1 cellular context compared by ENCODE assay signal in the genomic region with DNA sequence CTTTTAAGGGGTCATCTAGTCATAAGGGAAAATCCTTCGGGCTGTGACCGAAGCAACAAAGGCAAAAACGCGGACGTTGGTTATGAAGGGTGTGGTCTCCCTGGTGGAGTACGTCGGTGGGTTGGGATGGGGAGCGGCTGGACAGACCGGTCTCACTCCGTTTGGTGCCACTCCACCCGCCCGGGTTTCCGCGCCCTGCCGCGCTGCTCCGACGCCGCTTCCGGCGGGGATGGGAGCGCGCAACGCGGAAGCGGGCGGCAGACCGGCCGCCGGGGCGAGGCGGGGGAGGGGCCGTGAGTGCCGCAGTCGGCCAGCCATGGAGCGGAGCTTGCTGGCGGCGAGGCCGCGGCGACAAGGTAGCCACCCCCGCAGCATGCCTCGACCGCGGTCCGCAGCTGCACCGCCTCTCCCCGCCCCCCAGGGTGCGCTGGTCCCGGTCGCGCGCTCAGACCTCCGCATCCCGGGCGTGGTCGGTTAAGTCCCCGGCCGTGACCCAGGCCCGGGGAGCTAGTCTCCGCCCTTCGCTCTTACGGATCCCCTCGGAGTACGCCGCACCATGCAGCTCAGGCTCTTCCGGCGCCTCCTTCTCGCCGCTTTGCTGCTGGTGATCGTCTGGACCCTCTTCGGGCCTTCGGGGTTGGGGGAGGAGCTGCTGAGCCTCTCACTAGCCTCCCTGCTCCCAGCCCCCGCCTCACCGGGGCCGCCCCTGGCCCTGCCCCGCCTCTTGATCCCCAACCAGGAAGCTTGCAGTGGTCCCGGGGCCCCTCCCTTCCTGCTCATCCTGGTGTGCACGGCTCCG.
TF ChIP-seq lines count a peak whose summit lies in the region.

A gene with protein sequence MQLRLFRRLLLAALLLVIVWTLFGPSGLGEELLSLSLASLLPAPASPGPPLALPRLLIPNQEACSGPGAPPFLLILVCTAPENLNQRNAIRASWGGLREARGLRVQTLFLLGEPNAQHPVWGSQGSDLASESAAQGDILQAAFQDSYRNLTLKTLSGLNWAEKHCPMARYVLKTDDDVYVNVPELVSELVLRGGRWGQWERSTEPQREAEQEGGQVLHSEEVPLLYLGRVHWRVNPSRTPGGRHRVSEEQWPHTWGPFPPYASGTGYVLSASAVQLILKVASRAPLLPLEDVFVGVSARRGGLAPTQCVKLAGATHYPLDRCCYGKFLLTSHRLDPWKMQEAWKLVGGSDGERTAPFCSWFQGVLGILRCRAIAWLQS (plus strand): TSS at position 260 of the 799 bp plus-strand sequence. CDS start 297 bp downstream, at position 557.

TF ChIP-seq in K562, 482 proteins besides CTCF, POLR2A, EP300 and RAD21 (continued from another document and continues in another):
- peak in 1 of 2 experiments; percentile 82; a peak in 1 of 3 replicates for TF ChIP-seq CBX3 (IDR thresholded peaks at IDR 0.05; ENCODE audit: borderline replicate concordance in 1 of 2, low read length in 2 of 2)
- TF ChIP-seq, protein P1, sequence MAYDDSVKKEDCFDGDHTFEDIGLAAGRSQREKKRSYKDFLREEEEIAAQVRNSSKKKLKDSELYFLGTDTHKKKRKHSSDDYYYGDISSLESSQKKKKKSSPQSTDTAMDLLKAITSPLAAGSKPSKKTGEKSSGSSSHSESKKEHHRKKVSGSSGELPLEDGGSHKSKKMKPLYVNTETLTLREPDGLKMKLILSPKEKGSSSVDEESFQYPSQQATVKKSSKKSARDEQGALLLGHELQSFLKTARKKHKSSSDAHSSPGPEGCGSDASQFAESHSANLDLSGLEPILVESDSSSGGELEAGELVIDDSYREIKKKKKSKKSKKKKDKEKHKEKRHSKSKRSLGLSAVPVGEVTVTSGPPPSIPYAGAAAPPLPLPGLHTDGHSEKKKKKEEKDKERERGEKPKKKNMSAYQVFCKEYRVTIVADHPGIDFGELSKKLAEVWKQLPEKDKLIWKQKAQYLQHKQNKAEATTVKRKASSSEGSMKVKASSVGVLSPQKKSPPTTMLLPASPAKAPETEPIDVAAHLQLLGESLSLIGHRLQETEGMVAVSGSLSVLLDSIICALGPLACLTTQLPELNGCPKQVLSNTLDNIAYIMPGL (CRISPR knock-in tag; IDR thresholded peaks at IDR 0.05) = peak; percentile 72; the same call in 1 of the 2 replicates
- no peak for TF ChIP-seq RBM15 (IDR thresholded peaks at IDR 0.05; ENCODE audit: insufficient read depth, low read length)
- TF ChIP-seq NR2C2 (CRISPR knock-in tag; IDR thresholded peaks at IDR 0.05) = peak; percentile 73; the same call in 1 of the 2 replicates
- peak; percentile 83 for TF ChIP-seq NR2C2 (tag; IDR thresholded peaks at IDR 0.05)
- TF ChIP-seq, protein P2, sequence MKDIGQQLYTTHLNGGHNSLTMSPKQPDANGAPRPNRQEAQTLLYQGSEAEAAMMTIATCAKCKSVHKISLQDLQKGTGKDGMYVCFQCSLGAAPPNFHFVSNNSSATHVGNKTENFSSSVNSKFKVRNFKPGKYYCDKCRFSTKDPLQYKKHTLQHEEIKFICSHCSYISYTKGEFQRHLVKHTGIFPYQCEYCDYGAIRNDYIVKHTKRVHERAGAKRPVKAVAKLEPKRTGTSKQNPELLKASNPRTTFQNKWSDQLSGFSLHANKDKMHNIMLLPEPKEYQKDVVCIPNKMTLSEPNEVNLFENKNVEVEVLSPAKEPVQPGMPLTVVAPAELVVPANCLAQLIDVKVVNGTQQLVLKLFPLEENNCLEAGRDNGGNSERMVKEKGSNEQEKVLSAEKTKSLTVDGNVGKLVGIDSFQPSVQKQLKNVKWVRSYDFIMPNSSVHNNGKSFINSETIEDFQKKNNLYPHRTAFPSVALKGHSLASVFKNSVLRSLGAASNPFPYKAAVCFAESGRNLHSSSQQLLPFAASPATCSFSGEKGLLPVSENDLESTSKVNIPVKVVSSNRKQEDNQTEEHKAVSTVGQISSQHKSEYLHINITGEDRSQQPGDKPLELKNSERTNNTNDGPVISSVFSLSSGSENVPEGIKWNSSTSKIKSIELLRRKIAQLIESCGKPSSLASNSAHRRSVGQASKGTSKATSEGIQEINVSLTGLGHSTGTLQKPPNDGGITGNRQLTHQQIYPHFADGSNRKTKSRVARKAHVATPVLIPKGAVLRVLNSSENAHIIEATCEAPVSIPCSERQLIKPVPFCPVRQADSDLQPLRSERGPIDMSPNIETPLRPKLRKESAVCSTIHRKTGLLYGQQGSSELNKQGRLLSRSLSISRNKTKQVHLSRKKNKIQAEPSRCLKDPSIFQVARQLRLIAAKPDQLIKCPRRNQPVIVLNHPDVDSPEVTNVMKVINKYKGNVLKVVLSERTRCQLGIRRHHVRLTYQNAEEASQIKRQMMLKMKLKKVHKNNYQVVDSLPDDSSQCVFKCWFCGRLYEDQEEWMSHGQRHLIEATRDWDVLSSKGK (CRISPR knock-in tag; IDR thresholded peaks at IDR 0.05) = no peak
- peak; percentile 98 for TF ChIP-seq PCBP1 (IDR thresholded peaks at IDR 0.05; ENCODE audit: low read depth, low read length, poor library complexity, severe bottlenecking)
- peak; percentile 87; the same call in 1 of the 2 replicates for TF ChIP-seq ZNF695 (CRISPR knock-in tag; IDR thresholded peaks at IDR 0.05)
- TF ChIP-seq SIN3A (IDR thresholded peaks at IDR 0.05; ENCODE audit: borderline replicate concordance in 2 of 2, control insufficient read depth in 1 of 2, low read depth in 2 of 2, low read length in 2 of 2) = peak; percentile 66 to 98; a peak in 3 of 4 replicates
- TF ChIP-seq, protein P3, sequence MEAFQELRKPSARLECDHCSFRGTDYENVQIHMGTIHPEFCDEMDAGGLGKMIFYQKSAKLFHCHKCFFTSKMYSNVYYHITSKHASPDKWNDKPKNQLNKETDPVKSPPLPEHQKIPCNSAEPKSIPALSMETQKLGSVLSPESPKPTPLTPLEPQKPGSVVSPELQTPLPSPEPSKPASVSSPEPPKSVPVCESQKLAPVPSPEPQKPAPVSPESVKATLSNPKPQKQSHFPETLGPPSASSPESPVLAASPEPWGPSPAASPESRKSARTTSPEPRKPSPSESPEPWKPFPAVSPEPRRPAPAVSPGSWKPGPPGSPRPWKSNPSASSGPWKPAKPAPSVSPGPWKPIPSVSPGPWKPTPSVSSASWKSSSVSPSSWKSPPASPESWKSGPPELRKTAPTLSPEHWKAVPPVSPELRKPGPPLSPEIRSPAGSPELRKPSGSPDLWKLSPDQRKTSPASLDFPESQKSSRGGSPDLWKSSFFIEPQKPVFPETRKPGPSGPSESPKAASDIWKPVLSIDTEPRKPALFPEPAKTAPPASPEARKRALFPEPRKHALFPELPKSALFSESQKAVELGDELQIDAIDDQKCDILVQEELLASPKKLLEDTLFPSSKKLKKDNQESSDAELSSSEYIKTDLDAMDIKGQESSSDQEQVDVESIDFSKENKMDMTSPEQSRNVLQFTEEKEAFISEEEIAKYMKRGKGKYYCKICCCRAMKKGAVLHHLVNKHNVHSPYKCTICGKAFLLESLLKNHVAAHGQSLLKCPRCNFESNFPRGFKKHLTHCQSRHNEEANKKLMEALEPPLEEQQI (IDR thresholded peaks at IDR 0.05) = no peak
- TF ChIP-seq ZEB2 (IDR thresholded peaks at IDR 0.05) = no peak
- TF ChIP-seq EWSR1 (IDR thresholded peaks at IDR 0.05; ENCODE audit: borderline replicate concordance, low read depth, partially characterized antibody) = no peak
- TF ChIP-seq GTF2A2 (tag; IDR thresholded peaks at IDR 0.05) = no peak
- TF ChIP-seq ETV5 (CRISPR knock-in tag; IDR thresholded peaks at IDR 0.05; ENCODE audit: low read depth) = peak; percentile 90; the same call in 1 of the 2 replicates
- TF ChIP-seq ESRRB (CRISPR knock-in tag; IDR thresholded peaks at IDR 0.05; ENCODE audit: borderline replicate concordance) = peak; percentile 80; the same call in 1 of the 2 replicates
- TF ChIP-seq ZC3H8 (IDR thresholded peaks at IDR 0.05) = no peak
- TF ChIP-seq DMBX1 (CRISPR knock-in tag; IDR thresholded peaks at IDR 0.05; ENCODE audit: borderline replicate concordance) = no peak
- no peak for TF ChIP-seq ZNF146 (CRISPR knock-in tag; IDR thresholded peaks at IDR 0.05; ENCODE audit: unreplicated experiment)
- TF ChIP-seq, protein P4, sequence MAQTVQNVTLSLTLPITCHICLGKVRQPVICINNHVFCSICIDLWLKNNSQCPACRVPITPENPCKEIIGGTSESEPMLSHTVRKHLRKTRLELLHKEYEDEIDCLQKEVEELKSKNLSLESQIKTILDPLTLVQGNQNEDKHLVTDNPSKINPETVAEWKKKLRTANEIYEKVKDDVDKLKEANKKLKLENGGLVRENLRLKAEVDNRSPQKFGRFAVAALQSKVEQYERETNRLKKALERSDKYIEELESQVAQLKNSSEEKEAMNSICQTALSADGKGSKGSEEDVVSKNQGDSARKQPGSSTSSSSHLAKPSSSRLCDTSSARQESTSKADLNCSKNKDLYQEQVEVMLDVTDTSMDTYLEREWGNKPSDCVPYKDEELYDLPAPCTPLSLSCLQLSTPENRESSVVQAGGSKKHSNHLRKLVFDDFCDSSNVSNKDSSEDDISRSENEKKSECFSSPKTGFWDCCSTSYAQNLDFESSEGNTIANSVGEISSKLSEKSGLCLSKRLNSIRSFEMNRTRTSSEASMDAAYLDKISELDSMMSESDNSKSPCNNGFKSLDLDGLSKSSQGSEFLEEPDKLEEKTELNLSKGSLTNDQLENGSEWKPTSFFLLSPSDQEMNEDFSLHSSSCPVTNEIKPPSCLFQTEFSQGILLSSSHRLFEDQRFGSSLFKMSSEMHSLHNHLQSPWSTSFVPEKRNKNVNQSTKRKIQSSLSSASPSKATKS (CRISPR knock-in tag; IDR thresholded peaks at IDR 0.05) = 0 out of 2 replicates have a peak, but pooled peaks have one; percentile 26
- TF ChIP-seq, protein P5, sequence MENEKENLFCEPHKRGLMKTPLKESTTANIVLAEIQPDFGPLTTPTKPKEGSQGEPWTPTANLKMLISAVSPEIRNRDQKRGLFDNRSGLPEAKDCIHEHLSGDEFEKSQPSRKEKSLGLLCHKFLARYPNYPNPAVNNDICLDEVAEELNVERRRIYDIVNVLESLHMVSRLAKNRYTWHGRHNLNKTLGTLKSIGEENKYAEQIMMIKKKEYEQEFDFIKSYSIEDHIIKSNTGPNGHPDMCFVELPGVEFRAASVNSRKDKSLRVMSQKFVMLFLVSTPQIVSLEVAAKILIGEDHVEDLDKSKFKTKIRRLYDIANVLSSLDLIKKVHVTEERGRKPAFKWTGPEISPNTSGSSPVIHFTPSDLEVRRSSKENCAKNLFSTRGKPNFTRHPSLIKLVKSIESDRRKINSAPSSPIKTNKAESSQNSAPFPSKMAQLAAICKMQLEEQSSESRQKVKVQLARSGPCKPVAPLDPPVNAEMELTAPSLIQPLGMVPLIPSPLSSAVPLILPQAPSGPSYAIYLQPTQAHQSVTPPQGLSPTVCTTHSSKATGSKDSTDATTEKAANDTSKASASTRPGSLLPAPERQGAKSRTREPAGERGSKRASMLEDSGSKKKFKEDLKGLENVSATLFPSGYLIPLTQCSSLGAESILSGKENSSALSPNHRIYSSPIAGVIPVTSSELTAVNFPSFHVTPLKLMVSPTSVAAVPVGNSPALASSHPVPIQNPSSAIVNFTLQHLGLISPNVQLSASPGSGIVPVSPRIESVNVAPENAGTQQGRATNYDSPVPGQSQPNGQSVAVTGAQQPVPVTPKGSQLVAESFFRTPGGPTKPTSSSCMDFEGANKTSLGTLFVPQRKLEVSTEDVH (IDR thresholded peaks at IDR 0.05; ENCODE audit: low read depth, partially characterized antibody) = peak; percentile 82
- TF ChIP-seq, protein P6, sequence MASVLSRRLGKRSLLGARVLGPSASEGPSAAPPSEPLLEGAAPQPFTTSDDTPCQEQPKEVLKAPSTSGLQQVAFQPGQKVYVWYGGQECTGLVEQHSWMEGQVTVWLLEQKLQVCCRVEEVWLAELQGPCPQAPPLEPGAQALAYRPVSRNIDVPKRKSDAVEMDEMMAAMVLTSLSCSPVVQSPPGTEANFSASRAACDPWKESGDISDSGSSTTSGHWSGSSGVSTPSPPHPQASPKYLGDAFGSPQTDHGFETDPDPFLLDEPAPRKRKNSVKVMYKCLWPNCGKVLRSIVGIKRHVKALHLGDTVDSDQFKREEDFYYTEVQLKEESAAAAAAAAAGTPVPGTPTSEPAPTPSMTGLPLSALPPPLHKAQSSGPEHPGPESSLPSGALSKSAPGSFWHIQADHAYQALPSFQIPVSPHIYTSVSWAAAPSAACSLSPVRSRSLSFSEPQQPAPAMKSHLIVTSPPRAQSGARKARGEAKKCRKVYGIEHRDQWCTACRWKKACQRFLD (CRISPR knock-in tag; IDR thresholded peaks at IDR 0.05) = peak; percentile 60
- no peak for TF ChIP-seq BRD9 (IDR thresholded peaks at IDR 0.05; ENCODE audit: low read depth, partially characterized antibody)
- TF ChIP-seq GATAD2A (IDR thresholded peaks at IDR 0.05) = peak; percentile 47; the same call in 1 of the 2 replicates
- TF ChIP-seq ZNF644 (tag; IDR thresholded peaks at IDR 0.05; ENCODE audit: low read depth) = no peak
